ENCODE assay signal across 1 cellular context in genomic region chr14:71206766-71207371, GRCh38.
TF ChIP-seq lines count a peak whose summit lies in the region.

No MANE protein-coding gene starts in this region.

TF ChIP-seq in GM23338, 12 proteins besides CTCF, POLR2A, EP300 and RAD21 (continued from another document):
- TF ChIP-seq ETS1 (IDR thresholded peaks at IDR 0.05) (no peak), ZNF114 (CRISPR knock-in tag; IDR thresholded peaks at IDR 0.05) (no peak), CREB1 (CRISPR knock-in tag; IDR thresholded peaks at IDR 0.05; ENCODE audit: low read depth) (no peak), EZH2phosphoT487 (IDR thresholded peaks at IDR 0.05; ENCODE audit: unreplicated experiment) (no peak), STAT1 (IDR thresholded peaks at IDR 0.05; ENCODE audit: unreplicated experiment) (no peak)
